In the genomic region with DNA sequence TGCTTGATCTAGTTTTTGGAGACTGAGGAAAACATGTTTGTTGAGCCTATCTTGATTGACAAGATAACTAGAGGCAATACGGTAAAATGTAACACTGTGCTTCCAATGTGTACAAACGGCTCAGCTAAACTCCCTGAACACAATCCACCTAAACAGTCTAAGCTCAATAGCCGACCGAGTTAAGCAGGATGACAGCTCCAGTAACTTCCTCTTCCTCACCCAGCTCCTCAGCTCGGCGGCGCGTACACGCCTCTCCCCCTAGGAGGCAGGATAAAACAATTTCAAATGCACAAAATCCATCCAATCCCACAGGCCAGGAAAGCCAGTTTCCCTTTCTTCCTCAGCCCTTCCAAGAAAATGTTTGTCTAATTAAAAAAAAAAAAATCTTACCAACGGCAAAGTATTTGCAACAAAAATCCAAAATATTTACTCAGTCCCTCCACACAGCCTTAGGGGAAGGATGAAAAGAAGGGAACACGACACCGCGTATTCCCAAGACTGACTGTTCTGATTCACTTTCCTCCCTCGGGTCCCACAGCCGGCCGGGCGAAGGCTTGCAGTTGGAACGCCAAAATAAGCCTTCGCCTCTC, we compare ENCODE assay signal across 8 cellular contexts. TPM values are rescaled to one million over a fixed set of nuclear protein-coding genes. Genes with fewer than 3 reads are reported as not detected.
A peak's percentile ranks its signal among the peaks of the same experiment; 100 is the strongest.
DNase-seq lines count a peak whose midpoint lies in the region; ATAC-seq and TF ChIP-seq lines count a peak whose summit lies in the region.

No MANE protein-coding gene starts in this region.

- H4K8ac ChIP-seq in IMR-90 (ENCODE audit: low read depth in 2 of 2, low read length in 2 of 2) = peak overlapping the region in 1 of 2 experiments; percentile 0; a peak in 1 of 4 replicates

- TF ChIP-seq POLR2A in IMR-90 (IDR thresholded peaks at IDR 0.05; ENCODE audit: low read depth, low read length) (no peak), esophagus muscularis mucosa (IDR thresholded peaks at IDR 0.05; ENCODE audit: low read depth) (no peak)

- POLR2A ChIA-PET in IMR-90 (lab: Charles Lee; ENCODE audit: unreplicated experiment) = no interaction called here

- H2AFZ ChIP-seq in IMR-90 (replicated peaks; ENCODE audit: low read length, poor library complexity) = peak overlapping the region; percentile 98
- H2AFZ ChIP-seq in OCI-LY1 (ENCODE audit: low read length) = no peak overlapping the region

- peaks cover 46% of the 10 kb centered on the region for H3K4me1 ChIP-seq in BLaER1
- peaks cover 2% of the 10 kb centered on the region for H3K4me1 ChIP-seq in IMR-90 (ENCODE audit: control insufficient read depth, insufficient read depth, low read length)
- H3K4me1 ChIP-seq in OCI-LY1 (ENCODE audit: insufficient read depth, low read length, severe bottlenecking) = peaks cover 58% of the 10 kb centered on the region
- H3K4me1 ChIP-seq in esophagus muscularis mucosa = peaks cover 34 to 60% (median 51%) of the 10 kb centered on the region in 4 donors
- peaks cover 16% of the 10 kb centered on the region for H3K4me1 ChIP-seq in mucosa of stomach (ENCODE audit: control insufficient read depth, insufficient read depth, low read length)

- no peak overlapping the region for H2AK5ac ChIP-seq in IMR-90 (ENCODE audit: low read depth, low read length)

- H2BK20ac ChIP-seq in IMR-90 (ENCODE audit: low read depth, low read length) = no peak overlapping the region

- no peaks in the 10 kb centered on the region for H3K9me3 ChIP-seq in BLaER1
- H3K9me3 ChIP-seq in IMR-90 (ENCODE audit: control insufficient read depth, insufficient read depth, low read length) = no peaks in the 10 kb centered on the region
- no peaks in the 10 kb centered on the region for H3K9me3 ChIP-seq in OCI-LY1 (ENCODE audit: low read length)
- H3K9me3 ChIP-seq in esophagus muscularis mucosa = no peaks in the 10 kb centered on the region
- H3K9me3 ChIP-seq in mucosa of stomach (ENCODE audit: control insufficient read depth, low read length) = no peaks in the 10 kb centered on the region

- BruUV-seq in IMR-90 (replicated peaks; lab: Mats Ljungman, UMichigan) = no TSS peak

- H4K20me1 ChIP-seq in BLaER1 (peaks cover 55% of the 10 kb centered on the region), IMR-90 (ENCODE audit: insufficient read depth, low read length) (peaks cover 16% of the 10 kb centered on the region; the same call in 1 of the 2 replicates), OCI-LY1 (ENCODE audit: insufficient read depth, low read length) (no peaks in the 10 kb centered on the region)

- no peaks in the 10 kb centered on the region for H3K9me1 ChIP-seq in IMR-90 (ENCODE audit: insufficient read depth, low read length)

- H3K79me1 ChIP-seq in IMR-90 (ENCODE audit: low read depth in 1 of 2, low read length in 2 of 2) = peaks cover 8 to 17% of the 10 kb centered on the region in 2 experiments

- in situ Hi-C loops in IMR-90 (cut with MboI; ENCODE audit: low sequenced_read_pairs) = no loop called here

- no peak overlapping the region for H2BK15ac ChIP-seq in IMR-90 (ENCODE audit: low read depth, low read length)

- peak overlapping the region; percentile 45; the same call in 1 of the 2 replicates for H3K56ac ChIP-seq in IMR-90 (ENCODE audit: extremely low read depth, insufficient read depth, low read length)

- H3K4ac ChIP-seq in IMR-90 (ENCODE audit: low read depth, low read length) = 0 out of 2 replicates have a peak overlapping the region, but pooled peaks have one; percentile 2

- H3K4me3 ChIP-seq in BLaER1 (peak overlapping the region; percentile 95), IMR-90 (ENCODE audit: insufficient read depth, low read depth, low read length) (peak overlapping the region; percentile 77), OCI-LY1 (ENCODE audit: low read depth, low read length, poor library complexity, severe bottlenecking) (peak overlapping the region; percentile 83), esophagus muscularis mucosa (peak overlapping the region; percentile 89 to 96 (median 96)), mucosa of stomach (ENCODE audit: low read length) (peak overlapping the region; percentile 81)

- no peaks in the 10 kb centered on the region for H3K36me3 ChIP-seq in BLaER1
- no peaks in the 10 kb centered on the region for H3K36me3 ChIP-seq in IMR-90 (ENCODE audit: control insufficient read depth, insufficient read depth, low read length)
- no peaks in the 10 kb centered on the region for H3K36me3 ChIP-seq in OCI-LY1 (ENCODE audit: insufficient read depth, low read length)
- no peaks in the 10 kb centered on the region for H3K36me3 ChIP-seq in esophagus muscularis mucosa
- no peaks in the 10 kb centered on the region for H3K36me3 ChIP-seq in mucosa of stomach (ENCODE audit: control insufficient read depth, insufficient read depth, low read length)

- peak; percentile 55 for TF ChIP-seq CTCF in IMR-90 (conservative IDR thresholded peaks at IDR 0.05; ENCODE audit: low read depth, low read length)
- peak; percentile 45; the same call in 1 of the 2 replicates for TF ChIP-seq CTCF in OCI-LY1 (IDR thresholded peaks at IDR 0.05; ENCODE audit: low read length)
- TF ChIP-seq CTCF in esophagus muscularis mucosa (IDR thresholded peaks at IDR 0.05) = peak; percentile 42 to 63 (median 47)

- no peak overlapping the region for H2BK120ac ChIP-seq in IMR-90 (ENCODE audit: low read depth, low read length)

- whole genome bisulfite sequencing in IMR-90 (ENCODE audit: extremely low coverage in 2 of 2, insufficient read length in 1 of 2), 2 experiments = 0% methylated on average over 7 of the region's 19 CpGs; no CpG with 5 or more reads in 1 of the 2 experiments
- WGBS in esophagus muscularis mucosa = under 1% methylated on average over 18 of the region's 19 CpGs

- H4K5ac ChIP-seq in IMR-90 (ENCODE audit: low read depth, low read length) = no peak overlapping the region

- no peaks in the 10 kb centered on the region for H3K9me2 ChIP-seq in OCI-LY1 (ENCODE audit: low read depth, low read length)

- TF ChIP-seq RAD21 in IMR-90 (IDR thresholded peaks at IDR 0.05; ENCODE audit: low read length) = peak; percentile 36

- peak overlapping the region; percentile 84 for H3K4me2 ChIP-seq in BLaER1
- peak overlapping the region; percentile 85 for H3K4me2 ChIP-seq in IMR-90 (ENCODE audit: low read depth, low read length)
- H3K4me2 ChIP-seq in OCI-LY1 (ENCODE audit: low read length) = peak overlapping the region; percentile 84

- no peak overlapping the region for H4K91ac ChIP-seq in IMR-90 (ENCODE audit: insufficient read depth, low read depth, low read length)

- H3K14ac ChIP-seq in IMR-90 (replicated peaks; ENCODE audit: low read depth, low read length) = 0 out of 2 replicates have a peak overlapping the region, but pooled peaks have one; percentile 11

- no peak overlapping the region for H2AK9ac ChIP-seq in IMR-90 (replicated peaks; ENCODE audit: low read depth, low read length, poor library complexity)

- H3K27me3 ChIP-seq in BLaER1 (no peaks in the 10 kb centered on the region), IMR-90 (ENCODE audit: control insufficient read depth, insufficient read depth, low read length) (no peaks in the 10 kb centered on the region), OCI-LY1 (ENCODE audit: insufficient read depth, low read length) (no peaks in the 10 kb centered on the region), esophagus muscularis mucosa (no peaks in the 10 kb centered on the region), mucosa of stomach (ENCODE audit: control insufficient read depth, insufficient read depth, low read length) (no peaks in the 10 kb centered on the region)

- H3K23ac ChIP-seq in IMR-90 (ENCODE audit: low read depth, low read length) = peak overlapping the region; percentile 13; the same call in 1 of the 2 replicates

- H3K9ac ChIP-seq in BLaER1 = peak overlapping the region; percentile 95
- H3K9ac ChIP-seq in IMR-90 (ENCODE audit: low read depth, low read length) = peak overlapping the region; percentile 61
- peak overlapping the region; percentile 81 for H3K9ac ChIP-seq in OCI-LY1 (ENCODE audit: low read length)
- H3K9ac ChIP-seq in mucosa of stomach (ENCODE audit: low read length) = peak overlapping the region; percentile 97

- H3K18ac ChIP-seq in IMR-90 (ENCODE audit: low read depth, low read length) = no peak overlapping the region

- CTCF ChIA-PET in IMR-90 (lab: Yijun Ruan, JAX) = interaction anchor here (0.5 to 1.6 kb wide), 7 partner anchors 11 to 123 kb away, joined by 3 to 8 read pairs (median 3); no protein-coding TSS in a partner anchor

- dilution Hi-C loops in IMR-90 (cut with HindIII; ENCODE audit: low sequenced_read_pairs, unreplicated experiment) = no loop called here

- peak overlapping the region; percentile 94 for H3K27ac ChIP-seq in BLaER1
- H3K27ac ChIP-seq in IMR-90 (ENCODE audit: insufficient read depth, low read length) = peak overlapping the region; percentile 32
- peak overlapping the region; percentile 83 for H3K27ac ChIP-seq in OCI-LY1 (ENCODE audit: low read depth, low read length, poor library complexity, severe bottlenecking)
- peak overlapping the region; percentile 98 to 100 (median 100) for H3K27ac ChIP-seq in esophagus muscularis mucosa (replicated peaks in 1 of 4)
- H3K27ac ChIP-seq in temporal lobe (ENCODE audit: low read depth, low read length) = peak overlapping the region; percentile 38

- ATAC-seq in GM19372 (IDR thresholded peaks at IDR 0.05; ENCODE audit: low read depth, unreplicated experiment) = peak; percentile 14
- peak; percentile 60 for ATAC-seq in IMR-90 (ENCODE audit: low read depth)

- no peak for TF ChIP-seq EP300 in esophagus muscularis mucosa (IDR thresholded peaks at IDR 0.05)

- peak overlapping the region; percentile 33 for H2BK5ac ChIP-seq in IMR-90 (ENCODE audit: low read depth, low read length, poor library complexity, severe bottlenecking)

- intact Hi-C loops in IMR-90 (cut with micrococcal nuclease) = loop anchor here (1.0 to 5.0 kb wide), 3 partner anchors 41 to 121 kb away; partner anchors contain the start of gene MRPL1
- intact Hi-C loops in esophagus muscularis mucosa (cut with DNase I) = no loop called here

- H3K79me2 ChIP-seq in OCI-LY1 (ENCODE audit: insufficient read depth, low read length) = peaks cover 52% of the 10 kb centered on the region

- peak; percentile 83 for DNase-seq in IMR-90
- peak; percentile 30 for DNase-seq in activated T-helper 1 cell treated with Interleukin-2 at 50 U/mL for 16 hours (ENCODE audit: low read depth)
- DNase-seq in esophagus muscularis mucosa (ENCODE audit: extremely low spot score) = no peak

- H3F3A ChIP-seq in OCI-LY1 (ENCODE audit: insufficient read depth, low read length) = no peaks in the 10 kb centered on the region; the same call in 1 of the 2 replicates

RNA-seq across cellular contexts. Expression of gene CNOT6L, which starts 1.0 kb away (rescaled TPM):
- total RNA-seq in IMR-90 (2012; rRNA removed) (14.4 and 21.1 TPM in 2 replicates), esophagus muscularis mucosa (10 to 100 TPM; 17.4 to 25.3 (median 21.7) TPM), temporal lobe (35.2 TPM)
- 3.2 and 3.5 TPM in 2 replicates for polyA plus RNA-seq in IMR-90 (2012; rRNA removed)
- 0.92 and 3.7 TPM in 2 replicates for polyA plus RNA-seq in IMR-90 (2012; cell fraction: cytosol; rRNA removed)
- polyA plus RNA-seq in IMR-90 (2012; cell fraction: nucleus; rRNA removed; ENCODE audit: low replicate concordance) = 0.90 and 5.5 TPM in 2 replicates

RNA-seq across cellular contexts. Expression of gene MRPL1, which starts 44.5 kb away (rescaled TPM):
- total RNA-seq in IMR-90 (2012; rRNA removed) (13.4 and 33.6 TPM in 2 replicates), esophagus muscularis mucosa (10 to 100 TPM; 16.6 to 28.2 (median 19.5) TPM), temporal lobe (30.0 TPM)
- polyA plus RNA-seq in IMR-90 (2012; rRNA removed) = 22.4 and 22.5 TPM in 2 replicates
- 1.3 and 2.3 TPM in 2 replicates for polyA plus RNA-seq in IMR-90 (2012; cell fraction: cytosol; rRNA removed)
- polyA plus RNA-seq in IMR-90 (2012; cell fraction: nucleus; rRNA removed; ENCODE audit: low replicate concordance) = 0.32 and 4.2 TPM in 2 replicates

Comparison
In these comparisons a context has a peak if more than half of its experiments do, and no peak if none do; other contexts are left out.
1. H3K27ac ChIP-seq: peak in every context shown above with its lines; median percentile 100 in esophagus muscularis mucosa; 94 in BLaER1; 83 in OCI-LY1; 38 in temporal lobe; 32 in IMR-90.